1 cellular context compared by ENCODE assay signal in genomic region chr15:60575995-60576394, GRCh38.
TF ChIP-seq lines count a peak whose summit lies in the region.

No MANE protein-coding gene starts in this region.

TF ChIP-seq in HepG2, 621 proteins besides CTCF, POLR2A, EP300 and RAD21 (continued from another document and continues in another):
- TF ChIP-seq NR0B2 (CRISPR knock-in tag; IDR thresholded peaks at IDR 0.05), result no peak
- no peak for TF ChIP-seq ZNF558 (CRISPR knock-in tag; IDR thresholded peaks at IDR 0.05; ENCODE audit: borderline replicate concordance)
- TF ChIP-seq CENPX (CRISPR knock-in tag; IDR thresholded peaks at IDR 0.05), result no peak
- no peak for TF ChIP-seq FOXC1 (CRISPR knock-in tag; IDR thresholded peaks at IDR 0.05; ENCODE audit: borderline replicate concordance)
- TF ChIP-seq TRAFD1 (CRISPR knock-in tag; IDR thresholded peaks at IDR 0.05; ENCODE audit: borderline replicate concordance), result no peak
- no peak for TF ChIP-seq TOE1 (CRISPR knock-in tag; IDR thresholded peaks at IDR 0.05)
- no peak for TF ChIP-seq HNRNPH1 (optimal IDR thresholded peaks at IDR 0.05; ENCODE audit: low read depth, low read length)
- peak; percentile 55 for TF ChIP-seq RBM22 (optimal IDR thresholded peaks at IDR 0.05; ENCODE audit: low read length)
- TF ChIP-seq NFAT5 (CRISPR knock-in tag; IDR thresholded peaks at IDR 0.05), result no peak
- TF ChIP-seq ZC3H13 (CRISPR knock-in tag; IDR thresholded peaks at IDR 0.05), result no peak
- no peak for TF ChIP-seq ZNF225 (CRISPR knock-in tag; IDR thresholded peaks at IDR 0.05)
- TF ChIP-seq KLF16 (CRISPR knock-in tag; IDR thresholded peaks at IDR 0.05), result no peak
- TF ChIP-seq ZBTB44 (CRISPR knock-in tag; IDR thresholded peaks at IDR 0.05), result no peak
- TF ChIP-seq KDM5B (CRISPR knock-in tag; IDR thresholded peaks at IDR 0.05; ENCODE audit: borderline replicate concordance), result no peak
- no peak for TF ChIP-seq GTF3A (CRISPR knock-in tag; conservative IDR thresholded peaks at IDR 0.05)
- TF ChIP-seq RERE (CRISPR knock-in tag; IDR thresholded peaks at IDR 0.05; ENCODE audit: low read depth), result no peak
- no peak for TF ChIP-seq SRSF9 (IDR thresholded peaks at IDR 0.05; ENCODE audit: borderline replicate concordance, insufficient read depth, low read depth, low read length, poor library complexity, severe bottlenecking)
- no peak for TF ChIP-seq PCBP1 (IDR thresholded peaks at IDR 0.05; ENCODE audit: borderline replicate concordance, low read depth, low read length)
- no peak for TF ChIP-seq ZNF496 (CRISPR knock-in tag; IDR thresholded peaks at IDR 0.05; ENCODE audit: insufficient replicate concordance)
- TF ChIP-seq HMG20A (CRISPR knock-in tag; IDR thresholded peaks at IDR 0.05; ENCODE audit: borderline replicate concordance), result no peak
- TF ChIP-seq KLF6 (CRISPR knock-in tag; IDR thresholded peaks at IDR 0.05), result no peak
- TF ChIP-seq ZBTB25 (CRISPR knock-in tag; IDR thresholded peaks at IDR 0.05), result no peak
- TF ChIP-seq SOX6 (IDR thresholded peaks at IDR 0.05), result no peak
- peak; percentile 42; the same call in 1 of the 2 replicates for TF ChIP-seq SOX6 (CRISPR knock-in tag; IDR thresholded peaks at IDR 0.05)
- TF ChIP-seq REST (IDR thresholded peaks at IDR 0.05; ENCODE audit: borderline replicate concordance in 1 of 2, low read depth in 1 of 2, low read length in 2 of 2), result no peak
- TF ChIP-seq SMAD3 (CRISPR knock-in tag; IDR thresholded peaks at IDR 0.05), result no peak
- no peak for TF ChIP-seq ZNF772 (CRISPR knock-in tag; IDR thresholded peaks at IDR 0.05)
- no peak for TF ChIP-seq ZNF30 (CRISPR knock-in tag; IDR thresholded peaks at IDR 0.05)
- no peak for TF ChIP-seq ZNF430 (CRISPR knock-in tag; IDR thresholded peaks at IDR 0.05)
- no peak for TF ChIP-seq LCORL (IDR thresholded peaks at IDR 0.05)
- peak; percentile 90 for TF ChIP-seq LCORL (CRISPR knock-in tag; IDR thresholded peaks at IDR 0.05)
- TF ChIP-seq CERS6 (CRISPR knock-in tag; IDR thresholded peaks at IDR 0.05), result no peak
- TF ChIP-seq ZBTB46 (CRISPR knock-in tag; IDR thresholded peaks at IDR 0.05; ENCODE audit: borderline replicate concordance), result no peak
- TF ChIP-seq DBP (CRISPR knock-in tag; IDR thresholded peaks at IDR 0.05; ENCODE audit: not compliant biosample characterization), result no peak
- TF ChIP-seq MIER2 (CRISPR knock-in tag; IDR thresholded peaks at IDR 0.05), result 0 out of 2 replicates have a peak, but pooled peaks have one; percentile 16
- TF ChIP-seq NRL (CRISPR knock-in tag; IDR thresholded peaks at IDR 0.05; ENCODE audit: borderline replicate concordance), result no peak
